ENCODE assay signal across 10 cellular contexts in genomic region chr11:65355776-65356393, GRCh38. TPM values are rescaled to one million over a fixed set of nuclear protein-coding genes. Genes with fewer than 3 reads are reported as not detected.
DNase-seq lines count a peak whose midpoint lies in the region; ATAC-seq, FAIRE-seq and TF ChIP-seq lines count a peak whose summit lies in the region.
"Had no signal": no experiment of that assay in that cellular context is flagged by ENCODE, and none has a peak within 500 bp of the region (broad histone marks: within the 10 kb centered on the region; RNA-seq: fewer than 3 reads in every experiment).

No MANE protein-coding gene starts in this region.

- in situ Hi-C loops in brain microvascular endothelial cell (cut with HindIII; ENCODE audit: low pct_ligation_motif_present, low sequenced_read_pairs) = no loop called here
- in situ Hi-C loops in ACHN (cut with HindIII; ENCODE audit: low pct_ligation_motif_present, low pct_unique_long_range_greater_than_20kb, low sequenced_read_pairs) = no loop called here

- peaks cover 5% of the 10 kb centered on the region for H3K27me3 ChIP-seq in brain microvascular endothelial cell (replicated peaks)
- H3K27me3 ChIP-seq: right lobe of liver had no signal

- ATAC-seq in left colon (peak; percentile 6), GM21786 (IDR thresholded peaks at IDR 0.05; ENCODE audit: unreplicated experiment) (no peak)

- peak overlapping the region; percentile 27 for H3K4me3 ChIP-seq in brain microvascular endothelial cell (ENCODE audit: low read depth, low read length)

- peaks cover 20% of the 10 kb centered on the region for H3K36me3 ChIP-seq in brain microvascular endothelial cell (replicated peaks)

- H3K27ac ChIP-seq in brain microvascular endothelial cell = no peak overlapping the region
- H3K27ac ChIP-seq: right lobe of liver had no signal

- intact Hi-C loops in left colon (cut with DNase I, micrococcal nuclease) = no loop called here

- TF ChIP-seq CTCF in brain microvascular endothelial cell (IDR thresholded peaks at IDR 0.05; ENCODE audit: low read depth, low read length, missing control alignments) = no peak

- FAIRE-seq in GM19239 (lab: Jason Lieb, UNC) = no peak
- FAIRE-seq: A549 had no signal

- DNase-seq in NCI-H2227 (lab: John Stamatoyannopoulos, UW; ENCODE audit: unreplicated experiment) = peak; percentile 44
- no peak for DNase-seq in NCI-H2227 treated with DMSO at 0.1 percent for 48 hours (lab: John Stamatoyannopoulos, UW)
- DNase-seq in brain microvascular endothelial cell = peak; percentile 38
- DNase-seq in left colon = peak; percentile 47 to 49
- peak; percentile 40 for DNase-seq in superior temporal gyrus (ENCODE audit: extremely low spot score)
- no peak for DNase-seq in ACHN
- no peak for DNase-seq in GM19239 (ENCODE audit: insufficient read length, low spot score)

RNA-seq across cellular contexts. Expression of gene TIGD3, which starts 1.3 kb away (rescaled TPM):
- total RNA-seq in left colon = under 1 TPM; 0.20 to 0.61 TPM

RNA-seq across cellular contexts. Expression of gene DPF2, which starts 22.2 kb away (rescaled TPM):
- total RNA-seq in left colon = 10 to 100 TPM; 25.9 to 33.1 TPM

RNA-seq across cellular contexts. Expression of gene SLC25A45, which starts 26.6 kb away (rescaled TPM):
- 1 to 10 TPM; 5.8 to 8.4 TPM for total RNA-seq in left colon

RNA-seq across cellular contexts. Expression of gene FRMD8, which starts 30.6 kb away (rescaled TPM):
- 10 to 100 TPM; 38.1 to 42.2 TPM for total RNA-seq in left colon

RNA-seq across cellular contexts. Expression of gene CDC42EP2, which starts 41.2 kb away (rescaled TPM):
- 10 to 100 TPM; 10.3 to 16.2 TPM for total RNA-seq in left colon

Comparison
In these comparisons a context has a peak if more than half of its experiments do, and no peak if none do; other contexts are left out.
1. DNase-seq: peak in NCI-H2227 (single experiment), brain microvascular endothelial cell (single experiment), left colon (2 of 2) and superior temporal gyrus (single experiment); none in NCI-H2227 treated with DMSO at 0.1 percent for 48 hours (single experiment), ACHN (single experiment) and GM19239 (single experiment).